14 cellular contexts compared by ENCODE assay signal in the genomic region with DNA sequence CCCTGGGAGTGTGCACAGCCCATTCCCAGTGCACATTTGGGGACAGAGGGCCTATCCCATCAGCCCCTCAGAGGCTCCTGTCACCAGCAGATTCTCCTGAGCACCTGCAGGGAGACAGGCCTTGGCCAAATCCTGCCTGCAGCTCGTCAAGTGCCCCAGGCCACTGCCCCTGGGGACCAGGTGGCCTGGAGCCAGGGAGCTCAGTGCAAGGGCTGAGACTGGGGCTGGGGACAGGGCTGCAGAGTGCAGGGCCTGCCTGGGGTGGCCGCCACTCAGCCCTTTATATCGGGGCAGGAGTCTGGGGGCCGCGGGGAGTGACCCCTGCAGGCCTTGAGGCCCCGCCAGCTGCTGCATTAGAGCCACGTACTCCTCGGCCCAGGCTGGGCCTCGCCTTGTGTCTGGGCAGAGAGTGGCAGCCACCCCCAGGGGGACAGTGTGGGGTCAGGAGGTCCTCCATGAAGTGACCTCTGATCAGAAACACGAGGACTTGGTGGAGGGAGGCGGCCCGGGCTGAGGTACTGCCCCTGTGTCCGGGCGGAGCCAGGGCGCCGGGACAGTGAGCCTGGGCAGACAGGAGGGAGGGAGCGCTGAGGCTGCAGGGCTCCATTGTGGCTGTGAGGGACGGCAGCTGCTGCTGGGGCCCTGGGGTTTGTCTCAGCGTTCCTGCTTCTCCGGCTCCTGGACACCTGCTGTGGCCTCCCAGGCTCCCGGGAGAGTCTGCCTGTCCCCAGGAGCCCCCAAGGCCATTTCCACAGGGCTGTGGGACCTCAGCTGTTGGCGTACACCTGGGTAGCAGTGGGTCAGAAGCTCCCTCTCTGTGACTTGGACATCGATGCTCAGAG. TPM values are rescaled to one million over a fixed set of nuclear protein-coding genes. Genes with fewer than 3 reads are reported as not detected.
A peak's percentile ranks its signal among the peaks of the same experiment; 100 is the strongest.
DNase-seq lines count a peak whose midpoint lies in the region; TF ChIP-seq lines count a peak whose summit lies in the region.
"Had no signal": no experiment of that assay in that cellular context is flagged by ENCODE, and none has a peak within 500 bp of the region (broad histone marks: within the 10 kb centered on the region; RNA-seq: fewer than 3 reads in every experiment).

No MANE protein-coding gene starts in this region.

- H2AFZ ChIP-seq in trophoblast cell (ENCODE audit: insufficient read depth, low read length, poor library complexity): no peak overlapping the region

- no peak overlapping the region for H3K4me2 ChIP-seq in trophoblast cell (ENCODE audit: low read length)

- no peak overlapping the region for H2BK12ac ChIP-seq in trophoblast cell (ENCODE audit: low read length)

- H3K4ac ChIP-seq in trophoblast cell (ENCODE audit: low read depth, low read length): no peak overlapping the region

- no peak overlapping the region for H2BK120ac ChIP-seq in trophoblast cell (ENCODE audit: insufficient read depth, low read length, poor library complexity)

- no CpG with 5 or more reads among the region's 23 CpGs for WGBS in trophoblast cell (ENCODE audit: extremely low coverage, insufficient coverage, insufficient read length)

- H3K4me3 ChIP-seq in left ventricle myocardium inferior (no peak overlapping the region), trophoblast cell (ENCODE audit: low read depth, low read length) (no peak overlapping the region)
- H3K4me3 ChIP-seq: body of pancreas had no signal

- H3K9me3 ChIP-seq in left ventricle myocardium inferior (replicated peaks): no peaks in the 10 kb centered on the region
- H3K9me3 ChIP-seq in trophoblast cell (ENCODE audit: insufficient read depth, low read depth, low read length): peaks cover 2% of the 10 kb centered on the region
- H3K9me3 ChIP-seq: body of pancreas had no signal

- peak overlapping the region; percentile 15 for H2AK5ac ChIP-seq in trophoblast cell (ENCODE audit: low read length)

- H4K12ac ChIP-seq in trophoblast cell (ENCODE audit: low read depth, low read length): no peak overlapping the region

- peak; percentile 68 for DNase-seq in HuH-7 (ENCODE audit: low spot score)
- DNase-seq in NCI-H69 (lab: John Stamatoyannopoulos, UW): peak; percentile 5
- peak; percentile 13 for DNase-seq in left ventricle myocardium inferior
- peak in 1 of 2 donors; percentile 65 for DNase-seq in trophoblast cell
- DNase-seq in NCI-H1930 (lab: John Stamatoyannopoulos, UW): no peak
- no peak for DNase-seq in SW480 (ENCODE audit: low spot score)
- DNase-seq in activated T-cell treated with anti-CD3 and anti-CD28 coated beads, Interleukin-2, amount 50 U/mL, for 1 hour: no peak
- DNase-seq: activated CD4-positive, alpha-beta T cell treated with anti-CD3 and anti-CD28 coated beads, Interleukin-2, amount 50 U/mL, for 4 hours; activated gamma-delta T cell; CD4-positive, CD25-positive, alpha-beta regulatory T cell; NCI-H1105 treated with DMSO at 0.1 percent for 48 hours; stimulated activated CD4-positive, alpha-beta T cell treated with anti-CD3 and anti-CD28 coated beads, Interleukin-4, amount 100 ng/mL, for 4 hours; T1000 had no signal

- H3K79me1 ChIP-seq in trophoblast cell (ENCODE audit: low read length): peaks cover 47% of the 10 kb centered on the region

- H3K79me2 ChIP-seq in trophoblast cell (ENCODE audit: control insufficient read depth, insufficient read depth, low read length, poor library complexity): peaks cover 16% of the 10 kb centered on the region

- no peak overlapping the region for H3K9ac ChIP-seq in trophoblast cell (ENCODE audit: low read length)

- peak overlapping the region; percentile 20 for H3K18ac ChIP-seq in trophoblast cell (ENCODE audit: low read length)

- peak overlapping the region; percentile 41 for H4K91ac ChIP-seq in trophoblast cell (ENCODE audit: low read depth, low read length)

- H3K36me3 ChIP-seq in left ventricle myocardium inferior: peaks cover 16% of the 10 kb centered on the region
- peaks cover 24 to 28% of the 10 kb centered on the region in 2 experiments for H3K36me3 ChIP-seq in trophoblast cell (ENCODE audit: control insufficient read depth in 1 of 2, insufficient read depth in 2 of 2, low read length in 2 of 2)

- H2BK5ac ChIP-seq in trophoblast cell (ENCODE audit: low read depth, low read length, poor library complexity): no peak overlapping the region

- no peak overlapping the region for H3K27ac ChIP-seq in left ventricle myocardium inferior (replicated peaks)
- H3K27ac ChIP-seq in trophoblast cell (ENCODE audit: low read depth, low read length): peak overlapping the region; percentile 26
- H3K27ac ChIP-seq: body of pancreas had no signal

- no peak overlapping the region for H4K8ac ChIP-seq in trophoblast cell (ENCODE audit: low read depth, low read length)

- H3K27me3 ChIP-seq in left ventricle myocardium inferior (ENCODE audit: low read depth): peaks cover 41% of the 10 kb centered on the region
- H3K27me3 ChIP-seq in trophoblast cell (ENCODE audit: insufficient read depth, low read length): no peaks in the 10 kb centered on the region
- H3K27me3 ChIP-seq: body of pancreas had no signal

- H3K4me1 ChIP-seq in left ventricle myocardium inferior: peaks cover 32% of the 10 kb centered on the region
- H3K4me1 ChIP-seq in trophoblast cell (ENCODE audit: control insufficient read depth in 1 of 2, insufficient read depth in 2 of 2, low read length in 2 of 2): peaks cover 49 to 55% of the 10 kb centered on the region in 2 experiments

- H3K14ac ChIP-seq in trophoblast cell (ENCODE audit: low read length): peak overlapping the region; percentile 5

- intact Hi-C loops in left ventricle myocardium inferior (cut with micrococcal nuclease): no loop called here

- TF ChIP-seq CTCF in left ventricle myocardium inferior (IDR thresholded peaks at IDR 0.05; ENCODE audit: borderline replicate concordance): no peak

- H3K23ac ChIP-seq in trophoblast cell (ENCODE audit: low read length): no peak overlapping the region

RNA-seq across cellular contexts. Expression of a gene that starts 24.2 kb away (rescaled TPM):
- total RNA-seq in left ventricle myocardium inferior: 187 TPM
- 114 and 122 TPM in 2 replicates for polyA plus RNA-seq in trophoblast cell (2013)

Comparison
In these comparisons a context has a peak if more than half of its experiments do, and no peak if none do; other contexts are left out.
1. DNase-seq: peak in HuH-7 (single experiment), NCI-H69 (single experiment) and left ventricle myocardium inferior (single experiment); none in NCI-H1930 (0 of 2), SW480 (single experiment) and activated T-cell treated with anti-CD3 and anti-CD28 coated beads, Interleukin-2, amount 50 U/mL, for 1 hour (single experiment).